In genomic region chr6:134432036-134432435, GRCh38 we compare ENCODE assay signal across 18 cellular contexts.
DNase-seq lines count a peak whose midpoint lies in the region; ATAC-seq and TF ChIP-seq lines count a peak whose summit lies in the region.
"Had no signal": no experiment of that assay in that cellular context is flagged by ENCODE, and none has a peak within 500 bp of the region (broad histone marks: within the 10 kb centered on the region; RNA-seq: fewer than 3 reads in every experiment).

No MANE protein-coding gene starts in this region.

- peak overlapping the region; percentile 6; the same call in 1 of the 2 replicates for H3K4ac ChIP-seq in IMR-90 (ENCODE audit: low read depth, low read length)

- H3K4me1 ChIP-seq in IMR-90 (ENCODE audit: control insufficient read depth, insufficient read depth, low read length) (peaks cover 5% of the 10 kb centered on the region), foreskin keratinocyte (peaks cover 32% of the 10 kb centered on the region)

- peak overlapping the region; percentile 28; the same call in 1 of the 2 replicates for H2BK20ac ChIP-seq in IMR-90 (ENCODE audit: low read depth, low read length)

- no peak overlapping the region for H3K23ac ChIP-seq in IMR-90 (ENCODE audit: low read depth, low read length)

- TF ChIP-seq RAD21 in IMR-90 (IDR thresholded peaks at IDR 0.05; ENCODE audit: low read length), result no peak

- peak overlapping the region; percentile 30; the same call in 1 of the 2 replicates for H4K91ac ChIP-seq in IMR-90 (ENCODE audit: insufficient read depth, low read depth, low read length)

- no peak for TF ChIP-seq POLR2A in IMR-90 (IDR thresholded peaks at IDR 0.05; ENCODE audit: low read depth, low read length)

- peak overlapping the region; percentile 44 for H4K5ac ChIP-seq in IMR-90 (ENCODE audit: low read depth, low read length)

- intact Hi-C loops in IMR-90 (cut with micrococcal nuclease), result no loop called here

- TF ChIP-seq CTCF in IMR-90 (conservative IDR thresholded peaks at IDR 0.05; ENCODE audit: low read depth, low read length), result no peak
- TF ChIP-seq CTCF in foreskin keratinocyte (conservative IDR thresholded peaks at IDR 0.05), result no peak

- no peaks in the 10 kb centered on the region for H4K20me1 ChIP-seq in IMR-90 (ENCODE audit: insufficient read depth, low read length)
- H4K20me1 ChIP-seq: BLaER1 treated with 17β-estradiol and CSF1 and Interleukin-3, amounts not matched to agents 10 nM and 100 nM had no signal

- H2BK5ac ChIP-seq in IMR-90 (ENCODE audit: low read depth, low read length, poor library complexity, severe bottlenecking), result peak overlapping the region; percentile 17

- H3K56ac ChIP-seq in IMR-90 (ENCODE audit: extremely low read depth, insufficient read depth, low read length), result no peak overlapping the region

- H3K4me3 ChIP-seq in IMR-90 (ENCODE audit: insufficient read depth, low read depth, low read length), result no peak overlapping the region
- H3K4me3 ChIP-seq: A549; BLaER1 treated with 17β-estradiol and CSF1 and Interleukin-3, amounts not matched to agents 10 nM and 100 nM; SK-N-MC had no signal

- H2BK15ac ChIP-seq in IMR-90 (ENCODE audit: low read depth, low read length), result 0 out of 3 replicates have a peak overlapping the region, but pooled peaks have one; percentile 22

- H2BK120ac ChIP-seq in IMR-90 (ENCODE audit: low read depth, low read length), result peak overlapping the region; percentile 1; the same call in 1 of the 2 replicates

- no peaks in the 10 kb centered on the region for H3K79me1 ChIP-seq in IMR-90 (ENCODE audit: low read depth in 1 of 2, low read length in 2 of 2)

- no peak overlapping the region for H3K27ac ChIP-seq in IMR-90 (ENCODE audit: insufficient read depth, low read length)
- H3K27ac ChIP-seq in foreskin keratinocyte, result peak overlapping the region; percentile 77
- H3K27ac ChIP-seq: BLaER1 treated with 17β-estradiol and CSF1 and Interleukin-3, amounts not matched to agents 10 nM and 100 nM; SK-N-MC had no signal

- WGBS in IMR-90 (ENCODE audit: extremely low coverage in 2 of 2, insufficient read length in 1 of 2), 2 experiments, result 100% methylated on average over 1 of the region's 2 CpGs; no CpG with 5 or more reads in 1 of the 2 experiments

- in situ Hi-C loops in IMR-90 (cut with MboI; ENCODE audit: low sequenced_read_pairs), result no loop called here

- dilution Hi-C loops in IMR-90 (cut with HindIII; ENCODE audit: low sequenced_read_pairs, unreplicated experiment), result no loop called here

- ATAC-seq in IMR-90 (ENCODE audit: low read depth) (no peak), foreskin keratinocyte (no peak)
- ATAC-seq: A549, HCT116 had no signal

- BruUV-seq in IMR-90 (replicated peaks; lab: Mats Ljungman, UMichigan), result no TSS peak

- H3K27me3 ChIP-seq in IMR-90 (ENCODE audit: control insufficient read depth, insufficient read depth, low read length) (no peaks in the 10 kb centered on the region), foreskin keratinocyte (no peaks in the 10 kb centered on the region)
- H3K27me3 ChIP-seq: BLaER1 treated with 17β-estradiol and CSF1 and Interleukin-3, amounts not matched to agents 10 nM and 100 nM had no signal

- H3K9me3 ChIP-seq in IMR-90 (ENCODE audit: control insufficient read depth, insufficient read depth, low read length), result no peaks in the 10 kb centered on the region
- H3K9me3 ChIP-seq: A549 had no signal

- no peaks in the 10 kb centered on the region for H3K36me3 ChIP-seq in IMR-90 (ENCODE audit: control insufficient read depth, insufficient read depth, low read length)
- H3K36me3 ChIP-seq: BLaER1 treated with 17β-estradiol and CSF1 and Interleukin-3, amounts not matched to agents 10 nM and 100 nM had no signal

- H4K8ac ChIP-seq in IMR-90 (ENCODE audit: low read depth in 2 of 2, low read length in 2 of 2), result no peak overlapping the region

- no peak overlapping the region for H2AK5ac ChIP-seq in IMR-90 (ENCODE audit: low read depth, low read length)

- peak overlapping the region; percentile 69; the same call in 1 of the 2 replicates for H3K18ac ChIP-seq in IMR-90 (ENCODE audit: low read depth, low read length)

- peaks cover 9% of the 10 kb centered on the region; the same call in 1 of the 2 replicates for H3K9me1 ChIP-seq in IMR-90 (ENCODE audit: insufficient read depth, low read length)

- CTCF ChIA-PET in IMR-90 (lab: Yijun Ruan, JAX), result interaction anchor here (0.6 to 0.7 kb wide), 2 partner anchors 155 to 395 kb away, joined by 3 to 5 read pairs; no protein-coding TSS in a partner anchor

- H2AFZ ChIP-seq in IMR-90 (replicated peaks; ENCODE audit: low read length, poor library complexity), result no peak overlapping the region

- DNase-seq in CD1c-positive myeloid dendritic cell (ENCODE audit: extremely low spot score) (peak; percentile 54), IMR-90 (no peak), foreskin keratinocyte (no peak), renal cortical epithelial cell (ENCODE audit: low read depth) (peak; percentile 88), NCI-H2107 (lab: John Stamatoyannopoulos, UW) (no peak), C1 segment of cervical spinal cord (lab: John Stamatoyannopoulos, UW) (no peak)
- no peak for DNase-seq in activated naive CD4-positive, alpha-beta T cell treated with anti-CD3 and anti-CD28 coated beads, Interleukin-2, amount 50 U/mL, for 16 hours
- DNase-seq: DND-41; GDM1; MM.1S; NCI-H1105; NCI-H2081; NK-92 treated with Interleukin-12 subunit alpha and Interleukin-12 subunit beta, amount 100 ng/mL, for 24 hours; SHP77 had no signal

- no peak overlapping the region for H2AK9ac ChIP-seq in IMR-90 (replicated peaks; ENCODE audit: low read depth, low read length, poor library complexity)

- POLR2A ChIA-PET in IMR-90 (lab: Charles Lee; ENCODE audit: unreplicated experiment), result no interaction called here

- no peak overlapping the region for H3K4me2 ChIP-seq in IMR-90 (ENCODE audit: low read depth, low read length)
- H3K4me2 ChIP-seq: A549 had no signal

- no peak overlapping the region for H3K14ac ChIP-seq in IMR-90 (replicated peaks; ENCODE audit: low read depth, low read length)

- H3K9ac ChIP-seq in IMR-90 (ENCODE audit: low read depth, low read length), result no peak overlapping the region
- H3K9ac ChIP-seq: BLaER1 treated with 17β-estradiol and CSF1 and Interleukin-3, amounts not matched to agents 10 nM and 100 nM had no signal

TF ChIP-seq in IMR-90, 13 proteins besides CTCF, POLR2A, EP300 and RAD21:
- no peak for TF ChIP-seq RCOR1 (IDR thresholded peaks at IDR 0.05; ENCODE audit: insufficient replicate concordance, low read length)
- 0 out of 2 replicates have a peak, but pooled peaks have one; percentile 2 for TF ChIP-seq CEBPB (IDR thresholded peaks at IDR 0.05; ENCODE audit: low read depth, low read length)

Comparison
In these comparisons a context has a peak if more than half of its experiments do, and no peak if none do; other contexts are left out.
1. DNase-seq: peak in CD1c-positive myeloid dendritic cell (single experiment) and renal cortical epithelial cell (single experiment); none in IMR-90 (single experiment), foreskin keratinocyte (0 of 2), NCI-H2107 (single experiment), activated naive CD4-positive, alpha-beta T cell treated with anti-CD3 and anti-CD28 coated beads, Interleukin-2, amount 50 U/mL, for 16 hours (single experiment) and C1 segment of cervical spinal cord (0 of 14).